In genomic region chr1:85801520-85801919, GRCh38 we compare ENCODE assay signal across 25 cellular contexts.
DNase-seq lines count a peak whose midpoint lies in the region; ATAC-seq and TF ChIP-seq lines count a peak whose summit lies in the region.
"Had no signal": no experiment of that assay in that cellular context is flagged by ENCODE, and none has a peak within 500 bp of the region (broad histone marks: within the 10 kb centered on the region; RNA-seq: fewer than 3 reads in every experiment).

No MANE protein-coding gene starts in this region.

- H3K9me3 ChIP-seq in effector memory CD4-positive, alpha-beta T cell (ENCODE audit: control insufficient read depth, low read length) = no peaks in the 10 kb centered on the region
- H3K9me3 ChIP-seq in suprapubic skin (no peaks in the 10 kb centered on the region), mucosa of descending colon (no peaks in the 10 kb centered on the region)
- H3K9me3 ChIP-seq: esophagus muscularis mucosa, heart left ventricle, left ventricle myocardium inferior had no signal

- no peaks in the 10 kb centered on the region for H3K27me3 Mint-ChIP-seq in Calu3 (ENCODE audit: unreplicated experiment)
- H3K27me3 Mint-ChIP-seq: activated CD4-positive, alpha-beta T cell treated with anti-CD3 and anti-CD28 coated beads, Interleukin-2, amount 10 ng/mL, durations not matched to agents 24 days and 14 days had no signal

- peak overlapping the region; percentile 3 for H3K27ac Mint-ChIP-seq in Calu3 (ENCODE audit: unreplicated experiment)
- H3K27ac Mint-ChIP-seq: activated CD4-positive, alpha-beta T cell treated with anti-CD3 and anti-CD28 coated beads, Interleukin-2, amount 10 ng/mL, durations not matched to agents 24 days and 14 days; activated T-helper 1 cell treated with anti-CD3 and anti-CD28 coated beads, Interleukin-12 subunit alpha, Interleukin-12 subunit beta, Interleukin-2, Interleukin-4 antibody, amounts not matched to agents 30 ng/mL and 10 ng/mL and 1 ng/mL, durations not matched to agents 14 hours and 24 hours and 36 hours; nephron had no signal

- ATAC-seq in mucosa of descending colon (no peak), HG02884 (IDR thresholded peaks at IDR 0.05; ENCODE audit: unreplicated experiment) (no peak)
- ATAC-seq: GM12878, heart left ventricle had no signal

- TF ChIP-seq EP300 in suprapubic skin (IDR thresholded peaks at IDR 0.05) = no peak

- no peak for DNase-seq in Calu3
- DNase-seq in M059J (ENCODE audit: low read depth) = peak; percentile 13
- DNase-seq in epithelial cell of esophagus (ENCODE audit: low read depth) = peak; percentile 32
- peak; percentile 1 for DNase-seq in kidney glomerular epithelial cell (lab: John Stamatoyannopoulos, UW)
- DNase-seq in effector memory CD4-positive, alpha-beta T cell = no peak
- DNase-seq in suprapubic skin (ENCODE audit: low spot score in 2 of 2) = no peak
- no peak for DNase-seq in mucosa of descending colon
- DNase-seq: activated CD4-positive, alpha-beta T cell treated with anti-CD3 and anti-CD28 coated beads, Interleukin-2, amount 10 ng/mL, durations not matched to agents 24 days and 14 days; activated naive CD4-positive, alpha-beta T cell treated with anti-CD3 and anti-CD28 coated beads, Interleukin-2, amount 50 U/mL, for 16 hours; anterior cingulate cortex; cerebellar nuclear complex; DMS 273 treated with DMSO at 0.1 percent for 48 hours; heart left ventricle; left ventricle myocardium inferior; midbrain; NCI-H146; NCI-H524; substantia nigra; T-helper 2 cell had no signal

- CTCF ChIA-PET in Calu3 (lab: Charles Lee) = no interaction called here

- peaks cover 2% of the 10 kb centered on the region for H3K9me3 Mint-ChIP-seq in Calu3 (ENCODE audit: low read depth, unreplicated experiment)
- H3K9me3 Mint-ChIP-seq: activated CD4-positive, alpha-beta T cell treated with anti-CD3 and anti-CD28 coated beads, Interleukin-2, amount 10 ng/mL, durations not matched to agents 24 days and 14 days; activated T-helper 1 cell treated with anti-CD3 and anti-CD28 coated beads, Interleukin-12 subunit alpha, Interleukin-12 subunit beta, Interleukin-2, Interleukin-4 antibody, amounts not matched to agents 30 ng/mL and 10 ng/mL and 1 ng/mL, durations not matched to agents 14 hours and 24 hours and 36 hours; nephron had no signal

- no peaks in the 10 kb centered on the region for H3K27me3 ChIP-seq in effector memory CD4-positive, alpha-beta T cell (replicated peaks; ENCODE audit: control insufficient read depth, insufficient read depth, low read length, poor library complexity, severe bottlenecking)
- H3K27me3 ChIP-seq in suprapubic skin = no peaks in the 10 kb centered on the region
- H3K27me3 ChIP-seq: esophagus muscularis mucosa, heart left ventricle had no signal

- whole genome bisulfite sequencing in suprapubic skin = 100% methylated on average over 1 of the region's 1 CpG

- H3K4me1 Mint-ChIP-seq in Calu3 (ENCODE audit: low read depth, unreplicated experiment) = peaks cover 23% of the 10 kb centered on the region
- H3K4me1 Mint-ChIP-seq: activated CD4-positive, alpha-beta T cell treated with anti-CD3 and anti-CD28 coated beads, Interleukin-2, amount 10 ng/mL, durations not matched to agents 24 days and 14 days; nephron had no signal

- no peaks in the 10 kb centered on the region for H3K4me1 ChIP-seq in effector memory CD4-positive, alpha-beta T cell (ENCODE audit: control insufficient read depth, insufficient read depth, low read length, poor library complexity, severe bottlenecking)
- no peaks in the 10 kb centered on the region for H3K4me1 ChIP-seq in suprapubic skin
- no peaks in the 10 kb centered on the region for H3K4me1 ChIP-seq in mucosa of descending colon (ENCODE audit: low read depth)
- H3K4me1 ChIP-seq: esophagus muscularis mucosa, left ventricle myocardium inferior, parathyroid adenoma had no signal

- H3K4me3 ChIP-seq in epithelial cell of esophagus (ENCODE audit: low read length) (no peak overlapping the region), suprapubic skin (no peak overlapping the region), mucosa of descending colon (no peak overlapping the region)
- no peak overlapping the region for H3K4me3 ChIP-seq in effector memory CD4-positive, alpha-beta T cell (ENCODE audit: insufficient read depth, low read depth, low read length, poor library complexity, severe bottlenecking)
- H3K4me3 ChIP-seq: esophagus muscularis mucosa, GM12878, heart left ventricle, left ventricle myocardium inferior had no signal

- TF ChIP-seq CTCF in Calu3 (IDR thresholded peaks at IDR 0.05; ENCODE audit: unreplicated experiment) (no peak), epithelial cell of esophagus (IDR thresholded peaks at IDR 0.05; ENCODE audit: insufficient read depth, low read depth, low read length, missing control alignments) (no peak), suprapubic skin (IDR thresholded peaks at IDR 0.05) (no peak), mucosa of descending colon (IDR thresholded peaks at IDR 0.05) (no peak)

- no peak for TF ChIP-seq POLR2A in suprapubic skin (IDR thresholded peaks at IDR 0.05)

- BruUV-seq in Calu3 (replicated peaks; lab: Mats Ljungman, UMichigan) = no TSS peak

- H3K27ac ChIP-seq in effector memory CD4-positive, alpha-beta T cell (ENCODE audit: insufficient read depth, low read length, poor library complexity, severe bottlenecking) = no peak overlapping the region
- H3K27ac ChIP-seq in suprapubic skin = no peak overlapping the region
- H3K27ac ChIP-seq: esophagus muscularis mucosa, heart left ventricle, left ventricle myocardium inferior, parathyroid adenoma had no signal

- no peak overlapping the region for H3K4me3 Mint-ChIP-seq in Calu3 (ENCODE audit: low read depth, unreplicated experiment)
- H3K4me3 Mint-ChIP-seq: activated CD4-positive, alpha-beta T cell treated with anti-CD3 and anti-CD28 coated beads, Interleukin-2, amount 10 ng/mL, durations not matched to agents 24 days and 14 days; activated T-helper 1 cell treated with anti-CD3 and anti-CD28 coated beads, Interleukin-12 subunit alpha, Interleukin-12 subunit beta, Interleukin-2, Interleukin-4 antibody, amounts not matched to agents 30 ng/mL and 10 ng/mL and 1 ng/mL, durations not matched to agents 14 hours and 24 hours and 36 hours; nephron had no signal

- intact Hi-C loops in Calu3 (cut with micrococcal nuclease; ENCODE audit: unreplicated experiment) = no loop called here
- intact Hi-C loops in mucosa of descending colon (cut with DNase I, micrococcal nuclease) = no loop called here

- H3K36me3 Mint-ChIP-seq in Calu3 (ENCODE audit: insufficient read depth, unreplicated experiment) = no peaks in the 10 kb centered on the region

- no peaks in the 10 kb centered on the region for H3K36me3 ChIP-seq in effector memory CD4-positive, alpha-beta T cell (ENCODE audit: control insufficient read depth, insufficient read depth, low read length)
- H3K36me3 ChIP-seq in suprapubic skin (no peaks in the 10 kb centered on the region), mucosa of descending colon (ENCODE audit: low read depth) (no peaks in the 10 kb centered on the region)
- H3K36me3 ChIP-seq: esophagus muscularis mucosa, heart left ventricle, left ventricle myocardium inferior had no signal

Comparison
In these comparisons a context has a peak if more than half of its experiments do, and no peak if none do; other contexts are left out.
1. DNase-seq: peak in M059J (single experiment), epithelial cell of esophagus (single experiment) and kidney glomerular epithelial cell (single experiment); none in Calu3 (single experiment), effector memory CD4-positive, alpha-beta T cell (0 of 3), suprapubic skin (0 of 2) and mucosa of descending colon (0 of 3).